ENCODE assay signal across 22 cellular contexts in genomic region chr9:129326061-129327005, GRCh38.
"Had no signal": no experiment of that assay in that cellular context is flagged by ENCODE, and none has a peak within 500 bp of the region (broad histone marks: within the 10 kb centered on the region; RNA-seq: fewer than 3 reads in every experiment).

No MANE protein-coding gene starts in this region.

- H3K9me3 Mint-ChIP-seq: activated naive CD4-positive, alpha-beta T cell treated with anti-CD3 and anti-CD28 coated beads, Interleukin-2, amount 50 U/mL, for 24 hours had no signal

- DNase-seq: activated CD4-positive, alpha-beta T cell treated with anti-CD3 and anti-CD28 coated beads, Interleukin-2, amount 10 ng/mL, durations not matched to agents 7 days and 5 days; activated CD4-positive, CD25-positive, alpha-beta regulatory T cell treated with anti-CD3 and anti-CD28 coated beads, Interleukin-2, amount 50 U/mL, for 72 hours; activated CD8-positive, alpha-beta memory T cell treated with anti-CD3 and anti-CD28 coated beads, Interleukin-2, amount 10 ng/mL, durations not matched to agents 7 days and 5 days; activated CD8-positive, alpha-beta T cell treated with anti-CD3 and anti-CD28 coated beads for 36 hours; activated gamma-delta T cell; adrenal gland; brain microvascular endothelial cell; central memory CD4-positive, alpha-beta T cell; dorsolateral prefrontal cortex; effector memory CD8-positive, alpha-beta T cell; hippocampal formation; left ventricle myocardium inferior; sigmoid colon; stimulated activated CD4-positive, alpha-beta T cell treated with anti-CD3 and anti-CD28 coated beads, Interleukin-2, amount 100 ng/mL, for 48 hours; stimulated activated CD8-positive, alpha-beta memory T cell treated with anti-CD3 and anti-CD28 coated beads, Interleukin-4, amount 100 ng/mL, for 48 hours; stimulated activated naive B cell treated with anti-CD40 and anti-IgM and Interleukin-4, amounts not matched to agents 10 μg/mL and 1 μg/mL and 100 μg/mL, for 72 hours; transverse colon had no signal

- ATAC-seq: activated CD8-positive, alpha-beta memory T cell treated with anti-CD3 and anti-CD28 coated beads, Interleukin-2, amount 10 ng/mL, durations not matched to agents 7 days and 5 days; activated CD8-positive, alpha-beta T cell treated with anti-CD3 and anti-CD28 coated beads for 36 hours; effector memory CD8-positive, alpha-beta T cell; stimulated activated naive B cell treated with anti-CD40 and anti-IgM and Interleukin-4, amounts not matched to agents 10 μg/mL and 1 μg/mL and 100 μg/mL, for 72 hours had no signal

- H3K27ac ChIP-seq: adrenal gland, ascending aorta, brain microvascular endothelial cell, dorsolateral prefrontal cortex, esophagus muscularis mucosa, left ventricle myocardium inferior, sigmoid colon, transverse colon, vagina had no signal

- H3K36me3 Mint-ChIP-seq: activated CD8-positive, alpha-beta memory T cell treated with anti-CD3 and anti-CD28 coated beads, Interleukin-2, amount 10 ng/mL, durations not matched to agents 7 days and 5 days; activated naive CD4-positive, alpha-beta T cell treated with anti-CD3 and anti-CD28 coated beads, Interleukin-2, amount 50 U/mL, for 24 hours had no signal

- H3K27me3 ChIP-seq: adrenal gland, ascending aorta, brain microvascular endothelial cell, dorsolateral prefrontal cortex, esophagus muscularis mucosa, sigmoid colon, transverse colon, vagina had no signal

- H3K27ac Mint-ChIP-seq: activated CD8-positive, alpha-beta memory T cell treated with anti-CD3 and anti-CD28 coated beads, Interleukin-2, amount 10 ng/mL, durations not matched to agents 7 days and 5 days; activated CD8-positive, alpha-beta T cell treated with anti-CD3 and anti-CD28 coated beads for 36 hours; activated naive CD4-positive, alpha-beta T cell treated with anti-CD3 and anti-CD28 coated beads, Interleukin-2, amount 50 U/mL, for 24 hours; activated T-helper 1 cell treated with anti-CD3 and anti-CD28 coated beads, Interleukin-12 subunit alpha, Interleukin-12 subunit beta, Interleukin-2, Interleukin-4 antibody, amounts not matched to agents 30 ng/mL and 10 ng/mL and 1 ng/mL, durations not matched to agents 14 hours and 24 hours and 36 hours; effector memory CD8-positive, alpha-beta T cell; stimulated activated naive B cell treated with anti-CD40 and anti-IgM and Interleukin-4, amounts not matched to agents 10 μg/mL and 1 μg/mL and 100 μg/mL, for 72 hours had no signal

- H3K27me3 Mint-ChIP-seq: activated CD4-positive, alpha-beta T cell treated with anti-CD3 and anti-CD28 coated beads, Interleukin-2, amount 10 ng/mL, durations not matched to agents 7 days and 5 days; activated CD8-positive, alpha-beta T cell treated with anti-CD3 and anti-CD28 coated beads for 36 hours; activated naive CD4-positive, alpha-beta T cell treated with anti-CD3 and anti-CD28 coated beads, Interleukin-2, amount 50 U/mL, for 24 hours; effector memory CD8-positive, alpha-beta T cell had no signal

- H3K4me3 ChIP-seq: adrenal gland, ascending aorta, dorsolateral prefrontal cortex, esophagus muscularis mucosa, left ventricle myocardium inferior, sigmoid colon, transverse colon, vagina had no signal

- H3K4me3 Mint-ChIP-seq: activated CD4-positive, alpha-beta T cell treated with anti-CD3 and anti-CD28 coated beads, Interleukin-2, amount 10 ng/mL, durations not matched to agents 7 days and 5 days; activated CD8-positive, alpha-beta memory T cell treated with anti-CD3 and anti-CD28 coated beads, Interleukin-2, amount 10 ng/mL, durations not matched to agents 7 days and 5 days; activated CD8-positive, alpha-beta T cell treated with anti-CD3 and anti-CD28 coated beads for 36 hours; activated naive CD4-positive, alpha-beta T cell treated with anti-CD3 and anti-CD28 coated beads, Interleukin-2, amount 50 U/mL, for 24 hours; activated T-helper 1 cell treated with anti-CD3 and anti-CD28 coated beads, Interleukin-12 subunit alpha, Interleukin-12 subunit beta, Interleukin-2, Interleukin-4 antibody, amounts not matched to agents 30 ng/mL and 10 ng/mL and 1 ng/mL, durations not matched to agents 14 hours and 24 hours and 36 hours; effector memory CD8-positive, alpha-beta T cell; stimulated activated naive B cell treated with anti-CD40 and anti-IgM and Interleukin-4, amounts not matched to agents 10 μg/mL and 1 μg/mL and 100 μg/mL, for 72 hours had no signal

- H3K36me3 ChIP-seq: adrenal gland, ascending aorta, brain microvascular endothelial cell, esophagus muscularis mucosa, left ventricle myocardium inferior, sigmoid colon, transverse colon, vagina had no signal
